In genomic region chr1:219771039-219771438, GRCh38 we compare ENCODE assay signal across 12 cellular contexts.
DNase-seq lines count a peak whose midpoint lies in the region; TF ChIP-seq lines count a peak whose summit lies in the region.
"Had no signal": no experiment of that assay in that cellular context is flagged by ENCODE, and none has a peak within 500 bp of the region (broad histone marks: within the 10 kb centered on the region; RNA-seq: fewer than 3 reads in every experiment).

No MANE protein-coding gene starts in this region.

- no peaks in the 10 kb centered on the region for H3K9me2 ChIP-seq in PC-9 (ENCODE audit: insufficient read depth)

- no peak for TF ChIP-seq CTCF in PC-9 (conservative IDR thresholded peaks at IDR 0.05)
- TF ChIP-seq CTCF in epithelial cell of proximal tubule (conservative IDR thresholded peaks at IDR 0.05; ENCODE audit: low read depth, low read length) = no peak
- no peak for TF ChIP-seq CTCF in endothelial cell (IDR thresholded peaks at IDR 0.05; ENCODE audit: unreplicated experiment)
- TF ChIP-seq CTCF in GM20000 (IDR thresholded peaks at IDR 0.05; ENCODE audit: extremely low read depth, missing control alignments) = no peak

- H3K79me2 ChIP-seq in PC-9 (ENCODE audit: low read depth) (no peaks in the 10 kb centered on the region), trophoblast cell (ENCODE audit: control insufficient read depth, insufficient read depth, low read length, poor library complexity) (no peaks in the 10 kb centered on the region)

- no peak overlapping the region for H3K27ac Mint-ChIP-seq in endothelial cell (ENCODE audit: unreplicated experiment)
- H3K27ac Mint-ChIP-seq: stimulated activated naive CD8-positive, alpha-beta T cell treated with anti-CD3 and anti-CD28 coated beads, Interleukin-15, amount 100 ng/mL, for 72 hours; T-helper 17 cell had no signal

- no peak overlapping the region for H4K91ac ChIP-seq in trophoblast cell (ENCODE audit: low read depth, low read length)

- H3K4me1 ChIP-seq in PC-9 (replicated peaks; ENCODE audit: insufficient read depth) (peaks cover 11% of the 10 kb centered on the region), trophoblast cell (ENCODE audit: control insufficient read depth in 1 of 2, insufficient read depth in 2 of 2, low read length in 2 of 2) (peaks cover 0 to 3% of the 10 kb centered on the region in 2 experiments)
- H3K4me1 ChIP-seq: ascending aorta had no signal

- H3K4me3 ChIP-seq in PC-9 (no peak overlapping the region), epithelial cell of proximal tubule (ENCODE audit: low read depth, low read length) (no peak overlapping the region), trophoblast cell (ENCODE audit: low read depth, low read length) (no peak overlapping the region)
- H3K4me3 ChIP-seq: ascending aorta had no signal

- no peak overlapping the region for H4K12ac ChIP-seq in trophoblast cell (ENCODE audit: low read depth, low read length)

- H3K9me3 ChIP-seq in PC-9 (ENCODE audit: insufficient read depth, low read depth) = peaks cover 5% of the 10 kb centered on the region; the same call in 1 of the 2 replicates
- no peaks in the 10 kb centered on the region for H3K9me3 ChIP-seq in trophoblast cell (ENCODE audit: insufficient read depth, low read depth, low read length)
- H3K9me3 ChIP-seq: ascending aorta had no signal

- H3K27me3 ChIP-seq in PC-9 (ENCODE audit: insufficient read depth, low read depth) (no peaks in the 10 kb centered on the region), trophoblast cell (ENCODE audit: insufficient read depth, low read length) (no peaks in the 10 kb centered on the region)
- H3K27me3 ChIP-seq: ascending aorta had no signal

- no peaks in the 10 kb centered on the region for H4K20me1 ChIP-seq in PC-9 (ENCODE audit: insufficient read depth)

- no peaks in the 10 kb centered on the region for H3K79me1 ChIP-seq in trophoblast cell (ENCODE audit: low read length)

- H3K4me2 ChIP-seq in PC-9 = peak overlapping the region; percentile 34
- H3K4me2 ChIP-seq in trophoblast cell (ENCODE audit: low read length) = no peak overlapping the region

- no peak overlapping the region for H2BK12ac ChIP-seq in trophoblast cell (ENCODE audit: low read length)

- POLR2A ChIA-PET in PC-9 (lab: Charles Lee; ENCODE audit: unreplicated experiment) = no interaction called here

- DNase-seq in ELR (ENCODE audit: low read depth) (peak; percentile 95), PC-9 (peak; percentile 27 to 79), epithelial cell of proximal tubule (ENCODE audit: low read depth) (peak; percentile 100), trophoblast cell (peak; percentile 28 to 35), endothelial cell (ENCODE audit: low spot score) (no peak), GM20000 (ENCODE audit: low spot score) (no peak)
- DNase-seq in activated naive CD4-positive, alpha-beta T cell treated with anti-CD3 and anti-CD28 coated beads, Interleukin-2, amount 50 U/mL, for 16 hours = no peak
- DNase-seq in stimulated activated CD4-positive, alpha-beta T cell treated with anti-CD3 and anti-CD28 coated beads, Interleukin-2, amount 100 ng/mL, for 48 hours = no peak
- DNase-seq: NCI-H2227 treated with DMSO at 0.1 percent for 48 hours; stimulated activated naive CD8-positive, alpha-beta T cell treated with anti-CD3 and anti-CD28 coated beads, Interleukin-15, amount 100 ng/mL, for 72 hours; T-helper 17 cell had no signal

- intact Hi-C loops in PC-9 (cut with micrococcal nuclease; ENCODE audit: unreplicated experiment) = no loop called here

- no peak overlapping the region for H3K4me3 Mint-ChIP-seq in endothelial cell (ENCODE audit: unreplicated experiment)
- H3K4me3 Mint-ChIP-seq: stimulated activated naive CD8-positive, alpha-beta T cell treated with anti-CD3 and anti-CD28 coated beads, Interleukin-15, amount 100 ng/mL, for 72 hours; T-helper 17 cell had no signal

- no peak overlapping the region for H2BK120ac ChIP-seq in trophoblast cell (ENCODE audit: insufficient read depth, low read length, poor library complexity)

- no peaks in the 10 kb centered on the region for H3K27me3 Mint-ChIP-seq in endothelial cell (ENCODE audit: unreplicated experiment)
- H3K27me3 Mint-ChIP-seq: stimulated activated naive CD8-positive, alpha-beta T cell treated with anti-CD3 and anti-CD28 coated beads, Interleukin-15, amount 100 ng/mL, for 72 hours; T-helper 17 cell had no signal

- H3K36me3 ChIP-seq in PC-9 (ENCODE audit: low read depth) (no peaks in the 10 kb centered on the region), trophoblast cell (ENCODE audit: control insufficient read depth in 1 of 2, insufficient read depth in 2 of 2, low read length in 2 of 2) (no peaks in the 10 kb centered on the region)
- H3K36me3 ChIP-seq: ascending aorta had no signal

- H3K27ac ChIP-seq in PC-9 (peak overlapping the region; percentile 55), trophoblast cell (ENCODE audit: low read depth, low read length) (no peak overlapping the region)
- H3K27ac ChIP-seq: ascending aorta had no signal

- BruUV-seq in PC-9 (replicated peaks; lab: Mats Ljungman, UMichigan) = no TSS peak

- CTCF ChIA-PET in PC-9 (lab: Charles Lee) = no interaction called here

- H3K36me3 Mint-ChIP-seq in endothelial cell (ENCODE audit: low read depth, unreplicated experiment) = no peaks in the 10 kb centered on the region

- H3K4me1 Mint-ChIP-seq in endothelial cell (ENCODE audit: unreplicated experiment) = no peaks in the 10 kb centered on the region
- H3K4me1 Mint-ChIP-seq: stimulated activated naive CD8-positive, alpha-beta T cell treated with anti-CD3 and anti-CD28 coated beads, Interleukin-15, amount 100 ng/mL, for 72 hours; T-helper 17 cell had no signal

- no peak overlapping the region for H3K23ac ChIP-seq in trophoblast cell (ENCODE audit: low read length)

- H3F3A ChIP-seq in PC-9 (ENCODE audit: insufficient read depth, low read depth) = no peaks in the 10 kb centered on the region; the same call in none of the 2 replicates

- H4K8ac ChIP-seq in trophoblast cell (ENCODE audit: low read depth, low read length) = no peak overlapping the region

- no peak overlapping the region for H2BK5ac ChIP-seq in trophoblast cell (ENCODE audit: low read depth, low read length, poor library complexity)

- H2AK5ac ChIP-seq in trophoblast cell (ENCODE audit: low read length) = no peak overlapping the region

- H3K14ac ChIP-seq in trophoblast cell (ENCODE audit: low read length) = no peak overlapping the region

- no peak overlapping the region for H3K9ac ChIP-seq in trophoblast cell (ENCODE audit: low read length)

- H3K18ac ChIP-seq in trophoblast cell (ENCODE audit: low read length) = no peak overlapping the region

- WGBS in trophoblast cell (ENCODE audit: extremely low coverage, insufficient coverage, insufficient read length) = no CpG with 5 or more reads among the region's 4 CpGs

- 0 out of 2 replicates have a peak overlapping the region, but pooled peaks have one; percentile 58 for H2AFZ ChIP-seq in PC-9
- no peak overlapping the region for H2AFZ ChIP-seq in trophoblast cell (ENCODE audit: insufficient read depth, low read length, poor library complexity)

- no peak overlapping the region for H3K4ac ChIP-seq in trophoblast cell (ENCODE audit: low read depth, low read length)

- H3K9me3 Mint-ChIP-seq in endothelial cell (ENCODE audit: unreplicated experiment) = no peaks in the 10 kb centered on the region

Comparison
In these comparisons a context has a peak if more than half of its experiments do, and no peak if none do; other contexts are left out.
1. DNase-seq: peak in ELR (single experiment), PC-9 (2 of 2), epithelial cell of proximal tubule (single experiment) and trophoblast cell (2 of 2); none in endothelial cell (single experiment), activated naive CD4-positive, alpha-beta T cell treated with anti-CD3 and anti-CD28 coated beads, Interleukin-2, amount 50 U/mL, for 16 hours (single experiment), GM20000 (single experiment) and stimulated activated CD4-positive, alpha-beta T cell treated with anti-CD3 and anti-CD28 coated beads, Interleukin-2, amount 100 ng/mL, for 48 hours (0 of 2).